In the genomic region with DNA sequence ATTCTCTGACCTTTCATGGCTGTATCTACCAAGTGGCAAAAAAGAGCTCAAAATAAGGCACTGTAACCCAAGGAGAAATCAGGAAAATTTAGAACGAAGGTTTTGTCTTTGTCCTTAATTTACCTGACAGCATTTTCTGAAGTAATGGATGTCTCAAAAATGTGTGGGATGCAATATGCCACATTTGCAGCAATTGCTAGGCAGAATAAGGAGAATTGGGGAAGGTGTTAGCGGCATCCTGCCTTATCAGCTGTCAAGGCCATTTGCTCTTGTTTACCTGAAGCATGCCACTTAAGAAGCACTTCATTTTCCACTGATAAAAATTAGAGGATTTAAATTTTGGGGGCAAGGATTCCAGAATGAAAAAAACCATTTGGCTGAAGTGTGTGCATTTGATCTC, we compare ENCODE assay signal across 26 cellular contexts. TPM values are rescaled to one million over a fixed set of nuclear protein-coding genes. Genes with fewer than 3 reads are reported as not detected.
"Had no signal": no experiment of that assay in that cellular context is flagged by ENCODE, and none has a peak within 500 bp of the region (broad histone marks: within the 10 kb centered on the region; RNA-seq: fewer than 3 reads in every experiment).

No MANE protein-coding gene starts in this region.

- H3K4me1 ChIP-seq: esophagus squamous epithelium, gastrocnemius medialis, heart right ventricle, left lung, lower lobe of right lung had no signal

- H3K27ac ChIP-seq: coronary artery, epithelial cell of prostate, esophagus squamous epithelium, gastrocnemius medialis, heart right ventricle, left lung, lower lobe of right lung had no signal

- H3K9me3 ChIP-seq: esophagus squamous epithelium, gastrocnemius medialis, heart right ventricle, left lung, lower lobe of right lung, mucosa of descending colon had no signal

- FAIRE-seq: colon, endometrium, islet of Langerhans, keratinocyte had no signal

- DNase-seq: dermis blood vessel endothelial cell; dorsolateral prefrontal cortex; effector CD8-positive, alpha-beta T cell; effector memory CD8-positive, alpha-beta T cell; endodermal cell; erythroblast; esophagus squamous epithelium; foreskin melanocyte; gastrocnemius medialis; glutamatergic neuron; heart right ventricle; hippocampal formation; left cardiac atrium; left lung; left ventricle myocardium superior; lower lobe of right lung; mucosa of descending colon; naive B cell had no signal

- ATAC-seq: effector memory CD8-positive, alpha-beta T cell; esophagus mucosa; gastrocnemius medialis; heart right ventricle; left cardiac atrium; left lung; left ventricle myocardium superior; lower lobe of right lung; mucosa of descending colon had no signal

- H3K36me3 ChIP-seq: esophagus squamous epithelium, gastrocnemius medialis, heart right ventricle, left lung, lower lobe of right lung had no signal

- H3K4me3 ChIP-seq: coronary artery, dorsolateral prefrontal cortex, esophagus squamous epithelium, gastrocnemius medialis, heart right ventricle, left lung, lower lobe of right lung, mucosa of descending colon had no signal

- H3K27me3 ChIP-seq: dorsolateral prefrontal cortex, gastrocnemius medialis, heart right ventricle, left lung had no signal

RNA-seq across cellular contexts. Expression of a gene that starts 39.0 kb away (rescaled TPM):
- total RNA-seq: myocyte had no signal
- polyA plus RNA-seq: keratinocyte had no signal
